ENCODE assay signal across 5 cellular contexts in the genomic region with DNA sequence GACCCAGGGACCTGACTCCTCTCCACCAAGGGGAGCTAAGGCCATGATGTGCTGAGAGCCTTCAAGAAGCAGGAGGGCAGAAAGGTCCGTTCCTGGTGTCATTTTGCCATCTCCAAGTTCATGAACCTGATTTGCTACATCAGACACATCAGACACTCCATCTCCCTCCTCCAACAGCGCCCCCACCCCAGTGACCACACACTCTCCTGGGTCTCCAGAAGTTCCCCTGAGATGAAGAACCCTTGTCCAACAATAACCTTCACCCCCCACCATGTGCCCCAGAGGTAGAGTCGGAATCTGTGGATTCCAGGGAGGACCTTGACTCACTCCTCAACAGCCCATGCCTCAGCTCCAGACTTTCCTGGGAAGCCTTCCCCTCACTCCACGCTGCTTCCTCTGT.
"Had no signal": no experiment of that assay in that cellular context is flagged by ENCODE, and none has a peak within 500 bp of the region (broad histone marks: within the 10 kb centered on the region; RNA-seq: fewer than 3 reads in every experiment).

No MANE protein-coding gene starts in this region.

- H3K4me3 ChIP-seq: GM23248, K562 had no signal

- H3K27ac ChIP-seq: GM23248 had no signal

- DNase-seq: GM23248, H9, HCEC 1CT, IMR-90 had no signal
